Comparison of ENCODE assay signal across 8 cellular contexts in the genomic region with DNA sequence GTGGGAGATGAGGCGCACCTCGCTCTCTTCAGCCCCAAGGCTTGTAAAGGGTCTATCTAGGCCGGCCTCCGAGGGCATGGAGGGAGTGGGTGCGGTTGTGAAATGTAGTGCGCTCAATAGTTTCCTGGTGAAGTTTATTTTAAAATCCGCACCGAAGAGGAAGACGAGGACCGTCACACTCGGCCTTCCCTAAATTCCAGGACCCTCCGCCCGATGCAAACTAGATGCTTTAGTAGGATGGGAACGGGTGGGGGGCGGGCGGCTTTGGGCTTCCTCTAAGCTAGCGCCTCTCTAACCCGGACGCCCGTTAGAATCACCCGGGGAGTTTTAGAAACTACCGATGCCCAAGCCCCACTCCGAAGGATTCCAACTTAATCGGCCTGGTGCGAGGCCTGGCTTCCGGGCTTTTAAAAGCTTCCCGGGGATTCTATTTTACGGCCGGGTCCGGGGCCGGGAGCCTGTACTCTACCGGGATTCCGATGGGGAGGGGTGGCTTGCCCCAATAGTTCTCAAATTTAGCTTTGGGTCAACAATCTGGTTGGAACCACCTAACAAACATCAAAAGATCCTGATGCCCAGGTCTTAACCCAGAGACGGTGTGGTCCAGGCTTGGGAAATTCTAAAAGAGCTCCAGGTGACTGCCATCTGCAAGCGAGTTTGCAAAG. TPM values are rescaled to one million over a fixed set of nuclear protein-coding genes. Genes with fewer than 3 reads are reported as not detected.
DNase-seq lines count a peak whose midpoint lies in the region; ATAC-seq and TF ChIP-seq lines count a peak whose summit lies in the region.

No MANE protein-coding gene starts in this region.

- peak overlapping the region; percentile 27 for H3K4me3 ChIP-seq in Jurkat, Clone E6-1 (ENCODE audit: low read length)
- peak overlapping the region in 58 of 59 donors; percentile 43 to 92 (median 81) for H3K4me3 ChIP-seq in dorsolateral prefrontal cortex
- H3K4me3 ChIP-seq in neutrophil (ENCODE audit: low read depth in 1 of 2, low read length in 1 of 2) = peak overlapping the region; percentile 56 to 63

- no peaks in the 10 kb centered on the region for H3K36me3 ChIP-seq in neutrophil

- H3K27me3 ChIP-seq in dorsolateral prefrontal cortex (no peaks in the 10 kb centered on the region), neutrophil (peaks cover 45% of the 10 kb centered on the region)

- DNase-seq in activated CD4-positive, alpha-beta T cell treated with anti-CD3 and anti-CD28 coated beads, Interleukin-2, amount 10 ng/mL, durations not matched to agents 24 days and 14 days = peak; percentile 61
- DNase-seq in activated CD4-positive, alpha-beta T cell treated with anti-CD3 and anti-CD28 coated beads, Interleukin-2, amount 50 U/mL, for 1 hour = no peak
- no peak for DNase-seq in Jurkat, Clone E6-1 (ENCODE audit: low read depth, low spot score)
- no peak for DNase-seq in dorsolateral prefrontal cortex
- no peak for DNase-seq in HK-2 (ENCODE audit: unreplicated experiment)
- no peak for DNase-seq in activated effector memory CD4-positive, alpha-beta T cell treated with Interleukin-2 at 50 U/mL for 16 hours

- H3K36me3 Mint-ChIP-seq in activated CD4-positive, alpha-beta T cell treated with anti-CD3 and anti-CD28 coated beads, Interleukin-2, amount 10 ng/mL, durations not matched to agents 24 days and 14 days (ENCODE audit: low read depth) = no peaks in the 10 kb centered on the region

- ATAC-seq in GM21390 (IDR thresholded peaks at IDR 0.05; ENCODE audit: unreplicated experiment) = no peak

- TF ChIP-seq CTCF in dorsolateral prefrontal cortex (IDR thresholded peaks at IDR 0.05 in 54 of 56, conservative IDR thresholded peaks at IDR 0.05 in 2 of 56; ENCODE audit: low read depth in 1 of 56, partially characterized antibody in 56 of 56) = peak in 8 of 56 donors; percentile 36 to 63 (median 55)
- no peak for TF ChIP-seq CTCF in neutrophil (IDR thresholded peaks at IDR 0.05)

- H3K4me3 Mint-ChIP-seq in activated CD4-positive, alpha-beta T cell treated with anti-CD3 and anti-CD28 coated beads, Interleukin-2, amount 10 ng/mL, durations not matched to agents 24 days and 14 days = peak overlapping the region; percentile 73

- H3K9me3 Mint-ChIP-seq in activated CD4-positive, alpha-beta T cell treated with anti-CD3 and anti-CD28 coated beads, Interleukin-2, amount 10 ng/mL, durations not matched to agents 24 days and 14 days = no peaks in the 10 kb centered on the region

- intact Hi-C loops in activated CD4-positive, alpha-beta T cell treated with anti-CD3 and anti-CD28 coated beads, Interleukin-2, amount 10 ng/mL, durations not matched to agents 24 days and 14 days (cut with micrococcal nuclease) = loop anchor here (1.0 to 5.0 kb wide), 5 partner anchors 62 to 188 kb away; partner anchors contain the start of genes DPM1, MOCS3 and PARD6B
- intact Hi-C loops in dorsolateral prefrontal cortex (cut with DNase I) = loop anchor here (1.0 to 5.0 kb wide), 3 partner anchors 62 to 607 kb away; partner anchors contain the start of gene PARD6B (in 1 of the 2)

- H3K27ac Mint-ChIP-seq in activated CD4-positive, alpha-beta T cell treated with anti-CD3 and anti-CD28 coated beads, Interleukin-2, amount 10 ng/mL, durations not matched to agents 24 days and 14 days = no peak overlapping the region

- H3K4me1 Mint-ChIP-seq in activated CD4-positive, alpha-beta T cell treated with anti-CD3 and anti-CD28 coated beads, Interleukin-2, amount 10 ng/mL, durations not matched to agents 24 days and 14 days = peaks cover 12% of the 10 kb centered on the region

- peaks cover 21 to 24% of the 10 kb centered on the region in 2 experiments for H3K4me1 ChIP-seq in neutrophil (ENCODE audit: control insufficient read depth in 1 of 2, insufficient read depth in 1 of 2, low read depth in 1 of 2, low read length in 1 of 2)

- H3K9me3 ChIP-seq in neutrophil = no peaks in the 10 kb centered on the region

- peaks cover 4% of the 10 kb centered on the region for H3K27me3 Mint-ChIP-seq in activated CD4-positive, alpha-beta T cell treated with anti-CD3 and anti-CD28 coated beads, Interleukin-2, amount 10 ng/mL, durations not matched to agents 24 days and 14 days

- H3K27ac ChIP-seq in dorsolateral prefrontal cortex (peak overlapping the region in 4 of 59 donors; percentile 29 to 62 (median 39)), neutrophil (no peak overlapping the region)

RNA-seq across cellular contexts. Expression of gene BCAS4, which starts 0.5 kb away (rescaled TPM):
- total RNA-seq in activated CD4-positive, alpha-beta T cell treated with anti-CD3 and anti-CD28 coated beads, Interleukin-2, amount 10 ng/mL, durations not matched to agents 24 days and 14 days = 7.2 and 8.4 TPM in 2 replicates
- 19.5 TPM for polyA plus RNA-seq in Jurkat, Clone E6-1 (2012; ENCODE audit: insufficient read depth, insufficient read length)
- 10 to 100 TPM in 119 of 120 experiments, 1 to 10 TPM in 1; 8.0 to 41.4 (median 29.9) TPM for total RNA-seq in dorsolateral prefrontal cortex

Comparison
In these comparisons a context has a peak if more than half of its experiments do, and no peak if none do; other contexts are left out.
1. H3K4me3 ChIP-seq: peak in every context shown above with its lines; median percentile 81 in dorsolateral prefrontal cortex; 60 in neutrophil; 27 in Jurkat, Clone E6-1.